Comparison of ENCODE assay signal across 1 cellular context in genomic region chr17:30588798-30589247, GRCh38.
A peak's percentile ranks its signal among the peaks of the same experiment; 100 is the strongest.
TF ChIP-seq lines count a peak whose summit lies in the region.

No MANE protein-coding gene starts in this region.

TF ChIP-seq in HepG2, 621 proteins besides CTCF, POLR2A, EP300 and RAD21 (continued from another document and continues in another):
- peak; percentile 71 for TF ChIP-seq TCF7 (IDR thresholded peaks at IDR 0.05; ENCODE audit: low read depth)
- TF ChIP-seq ZNF580 (CRISPR knock-in tag; IDR thresholded peaks at IDR 0.05; ENCODE audit: borderline replicate concordance, low read depth): peak; percentile 57
- peak; percentile 88; the same call in 1 of the 2 replicates for TF ChIP-seq FOXO1 (CRISPR knock-in tag; IDR thresholded peaks at IDR 0.05)
- peak; percentile 73; the same call in 1 of the 2 replicates for TF ChIP-seq ETV5 (CRISPR knock-in tag; IDR thresholded peaks at IDR 0.05; ENCODE audit: borderline replicate concordance)
- peak; percentile 92 for TF ChIP-seq ZNF605 (CRISPR knock-in tag; IDR thresholded peaks at IDR 0.05)
- 0 out of 2 replicates have a peak, but pooled peaks have one; percentile 24 for TF ChIP-seq ZFY (CRISPR knock-in tag; IDR thresholded peaks at IDR 0.05)
- TF ChIP-seq ZNF234 (CRISPR knock-in tag; conservative IDR thresholded peaks at IDR 0.05): no peak
- peak; percentile 81 for TF ChIP-seq ZMYM4 (CRISPR knock-in tag; IDR thresholded peaks at IDR 0.05)
- TF ChIP-seq LCORL (IDR thresholded peaks at IDR 0.05): no peak
- peak; percentile 92 for TF ChIP-seq LCORL (CRISPR knock-in tag; IDR thresholded peaks at IDR 0.05)
- 0 out of 2 replicates have a peak, but pooled peaks have one; percentile 50 for TF ChIP-seq ZFP82 (CRISPR knock-in tag; IDR thresholded peaks at IDR 0.05; ENCODE audit: borderline replicate concordance)
- TF ChIP-seq PREB (CRISPR knock-in tag; IDR thresholded peaks at IDR 0.05): no peak
- 0 out of 2 replicates have a peak, but pooled peaks have one; percentile 24 for TF ChIP-seq NFYC (CRISPR knock-in tag; IDR thresholded peaks at IDR 0.05)
- TF ChIP-seq JUND (CRISPR knock-in tag; IDR thresholded peaks at IDR 0.05): 0 out of 2 replicates have a peak, but pooled peaks have one; percentile 41
- no peak for TF ChIP-seq ZNF30 (CRISPR knock-in tag; IDR thresholded peaks at IDR 0.05)
- 0 out of 2 replicates have a peak, but pooled peaks have one; percentile 13 for TF ChIP-seq ZNF816 (CRISPR knock-in tag; IDR thresholded peaks at IDR 0.05; ENCODE audit: borderline replicate concordance)
- TF ChIP-seq ZEB1 (IDR thresholded peaks at IDR 0.05; ENCODE audit: insufficient replicate concordance, low read depth): peak; percentile 57
- TF ChIP-seq ZNF24 (IDR thresholded peaks at IDR 0.05): no peak
- TF ChIP-seq ARID5B (CRISPR knock-in tag; IDR thresholded peaks at IDR 0.05): peak; percentile 82
- no peak for TF ChIP-seq CSRNP2 (CRISPR knock-in tag; conservative IDR thresholded peaks at IDR 0.05; ENCODE audit: low read depth)
- peak; percentile 69; the same call in 1 of the 2 replicates for TF ChIP-seq CSRNP1 (CRISPR knock-in tag; IDR thresholded peaks at IDR 0.05)
- peak; percentile 43; the same call in 1 of the 2 replicates for TF ChIP-seq MIER2 (CRISPR knock-in tag; IDR thresholded peaks at IDR 0.05)
- TF ChIP-seq MAF1 (CRISPR knock-in tag; IDR thresholded peaks at IDR 0.05; ENCODE audit: borderline replicate concordance): no peak
- peak; percentile 41; the same call in 1 of the 2 replicates for TF ChIP-seq MNT (IDR thresholded peaks at IDR 0.05)
- 0 out of 2 replicates have a peak, but pooled peaks have one; percentile 26 for TF ChIP-seq SIX4 (CRISPR knock-in tag; IDR thresholded peaks at IDR 0.05)
- TF ChIP-seq RXRB (CRISPR knock-in tag; IDR thresholded peaks at IDR 0.05; ENCODE audit: borderline replicate concordance): peak; percentile 84
- no peak for TF ChIP-seq ARID2 (CRISPR knock-in tag; IDR thresholded peaks at IDR 0.05; ENCODE audit: borderline replicate concordance)
- no peak; the same call in 1 of the 2 replicates for TF ChIP-seq HNF1A (IDR thresholded peaks at IDR 0.05; ENCODE audit: low read depth)
- peak; percentile 62; the same call in 1 of the 2 replicates for TF ChIP-seq HNF1A (CRISPR knock-in tag; IDR thresholded peaks at IDR 0.05; ENCODE audit: borderline replicate concordance)
- peak; percentile 37; the same call in 1 of the 2 replicates for TF ChIP-seq KDM5B (CRISPR knock-in tag; IDR thresholded peaks at IDR 0.05; ENCODE audit: borderline replicate concordance)
- TF ChIP-seq CREM (IDR thresholded peaks at IDR 0.05): peak; percentile 82
- no peak for TF ChIP-seq CREM (CRISPR knock-in tag; IDR thresholded peaks at IDR 0.05)
- peak; percentile 61 for TF ChIP-seq ZNF441 (CRISPR knock-in tag; IDR thresholded peaks at IDR 0.05; ENCODE audit: borderline replicate concordance)
- TF ChIP-seq ZNF775 (CRISPR knock-in tag; IDR thresholded peaks at IDR 0.05; ENCODE audit: borderline replicate concordance): 0 out of 2 replicates have a peak, but pooled peaks have one; percentile 67
- peak; percentile 95 for TF ChIP-seq ZNF292 (CRISPR knock-in tag; IDR thresholded peaks at IDR 0.05; ENCODE audit: borderline replicate concordance, low read depth)
- peak; percentile 42; the same call in 1 of the 2 replicates for TF ChIP-seq NCOR1 (IDR thresholded peaks at IDR 0.05; ENCODE audit: borderline replicate concordance, low read length)
- TF ChIP-seq SOX13 (IDR thresholded peaks at IDR 0.05): peak; percentile 93
- peak in 1 of 2 experiments; percentile 95; a peak in 2 of 4 replicates for TF ChIP-seq SOX13 (CRISPR knock-in tag; conservative IDR thresholded peaks at IDR 0.05 in 1 of 2, IDR thresholded peaks at IDR 0.05 in 1 of 2)
- TF ChIP-seq HDAC2 (CRISPR knock-in tag; IDR thresholded peaks at IDR 0.05): peak; percentile 73
- peak; percentile 73; the same call in 1 of the 2 replicates for TF ChIP-seq ZSCAN21 (CRISPR knock-in tag; IDR thresholded peaks at IDR 0.05; ENCODE audit: borderline replicate concordance)
- peak; percentile 82; the same call in 1 of the 2 replicates for TF ChIP-seq SMYD3 (CRISPR knock-in tag; IDR thresholded peaks at IDR 0.05)
- peak; percentile 25; the same call in 1 of the 2 replicates for TF ChIP-seq THRA (CRISPR knock-in tag; IDR thresholded peaks at IDR 0.05; ENCODE audit: borderline replicate concordance)
- 0 out of 2 replicates have a peak, but pooled peaks have one; percentile 29 for TF ChIP-seq HINFP (CRISPR knock-in tag; IDR thresholded peaks at IDR 0.05; ENCODE audit: low read depth)
- peak; percentile 60; the same call in 1 of the 2 replicates for TF ChIP-seq ZNF556 (CRISPR knock-in tag; IDR thresholded peaks at IDR 0.05; ENCODE audit: borderline replicate concordance)
